In the genomic region with DNA sequence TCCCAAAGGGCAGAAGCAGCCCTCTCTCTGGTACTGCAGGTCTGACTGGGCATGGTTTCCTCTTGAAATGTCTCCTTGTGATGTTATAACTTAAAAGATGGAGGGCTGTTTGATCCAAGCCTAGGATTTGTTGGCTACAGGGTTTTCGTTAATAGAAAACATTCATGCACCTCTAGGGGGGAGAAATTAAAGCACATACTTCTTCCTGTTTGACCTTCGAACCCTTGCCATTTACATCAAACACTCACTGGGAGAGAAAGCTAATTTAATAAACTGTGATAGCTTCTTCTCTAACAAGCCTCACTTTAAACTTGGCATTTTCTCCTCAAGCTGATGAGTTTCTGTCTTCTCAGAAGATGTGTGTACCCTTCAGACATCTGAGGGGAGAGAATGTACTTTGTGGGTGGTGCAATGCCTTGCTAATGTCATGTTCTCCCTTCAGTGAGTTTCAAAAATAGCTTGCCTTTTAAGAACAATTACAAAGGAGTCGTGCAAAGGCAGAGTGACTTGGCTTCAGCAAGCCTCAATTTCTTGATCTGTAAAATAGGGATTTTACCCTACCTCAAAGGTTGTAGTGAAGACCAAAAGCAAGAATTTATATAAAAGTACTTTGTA, we compare ENCODE assay signal across 24 cellular contexts. TPM values are rescaled to one million over a fixed set of nuclear protein-coding genes. Genes with fewer than 3 reads are reported as not detected.
DNase-seq lines count a peak whose midpoint lies in the region; ATAC-seq and TF ChIP-seq lines count a peak whose summit lies in the region.
"Had no signal": no experiment of that assay in that cellular context is flagged by ENCODE, and none has a peak within 500 bp of the region (broad histone marks: within the 10 kb centered on the region; RNA-seq: fewer than 3 reads in every experiment).

No MANE protein-coding gene starts in this region.

- ATAC-seq in left colon (peak; percentile 79), GM18907 (IDR thresholded peaks at IDR 0.05; ENCODE audit: unreplicated experiment) (no peak)
- peak; percentile 48 to 72 for ATAC-seq in stimulated activated naive B cell treated with anti-CD40 and anti-IgM and Interleukin-4, amounts not matched to agents 10 μg/mL and 1 μg/mL and 100 μg/mL, for 72 hours (replicated peaks)

- H3T11ph ChIP-seq in H9 (ENCODE audit: low read length), result no peak overlapping the region

- H3K18ac ChIP-seq in H9 (ENCODE audit: insufficient read length, low read depth, low read length), result no peak overlapping the region

- H2BK120ac ChIP-seq in H9 (ENCODE audit: low read depth, low read length, poor library complexity, severe bottlenecking), result no peak overlapping the region

- H3K4me1 ChIP-seq in H9 (ENCODE audit: insufficient read depth, low read length), result peaks cover 32% of the 10 kb centered on the region
- H3K4me1 ChIP-seq in breast epithelium, result peaks cover 0 to 16% of the 10 kb centered on the region in 2 donors
- H3K4me1 ChIP-seq: SJSA1 had no signal

- no peak overlapping the region for H4K8ac ChIP-seq in H9 (replicated peaks; ENCODE audit: insufficient read length, low read depth, low read length)

- H3K36me3 ChIP-seq in breast epithelium, result no peaks in the 10 kb centered on the region
- H3K36me3 ChIP-seq: SJSA1, tibial nerve had no signal

- no peak overlapping the region for H2AK5ac ChIP-seq in H9 (ENCODE audit: insufficient read length, low read length)

- H4K5ac ChIP-seq in H9 (ENCODE audit: insufficient read length, low read depth, low read length), result no peak overlapping the region

- no CpG with 5 or more reads among the region's 3 CpGs for WGBS in H9 (ENCODE audit: extremely low coverage, insufficient read length, low lambda C conversion rate)

- H2AFZ ChIP-seq in H9 (ENCODE audit: low read length), result no peak overlapping the region

- TF ChIP-seq CTCF in H9 (conservative IDR thresholded peaks at IDR 0.05), result peak; percentile 13; the same call in 1 of the 3 replicates
- TF ChIP-seq CTCF in breast epithelium (IDR thresholded peaks at IDR 0.05), result no peak

- no peaks in the 10 kb centered on the region for H3K27me3 Mint-ChIP-seq in H9 (ENCODE audit: low read depth)
- peaks cover 8 to 16% of the 10 kb centered on the region in 2 donors for H3K27me3 Mint-ChIP-seq in stimulated activated naive B cell treated with anti-CD40 and anti-IgM and Interleukin-4, amounts not matched to agents 10 μg/mL and 1 μg/mL and 100 μg/mL, for 72 hours

- no peak overlapping the region for H3K4ac ChIP-seq in H9 (ENCODE audit: low read depth, low read length)

- no peak overlapping the region for H3K14ac ChIP-seq in H9 (ENCODE audit: insufficient read depth, low read length)

- no peak overlapping the region for H2BK15ac ChIP-seq in H9 (ENCODE audit: low read depth, low read length)

- H4K20me1 ChIP-seq in H9 (ENCODE audit: control insufficient read depth, insufficient read depth, insufficient read length), result no peaks in the 10 kb centered on the region

- H3K9me3 Mint-ChIP-seq in H9, result no peaks in the 10 kb centered on the region; a peak in 1 of 5 replicates
- H3K9me3 Mint-ChIP-seq in stimulated activated naive B cell treated with anti-CD40 and anti-IgM and Interleukin-4, amounts not matched to agents 10 μg/mL and 1 μg/mL and 100 μg/mL, for 72 hours, result no peaks in the 10 kb centered on the region
- H3K9me3 Mint-ChIP-seq: activated naive CD4-positive, alpha-beta T cell treated with anti-CD3 and anti-CD28 coated beads, Interleukin-2, amount 10 ng/mL, durations not matched to agents 7 days and 5 days; memory B cell; T-helper 1 cell treated with Interleukin-12 subunit alpha and Interleukin-12 subunit beta and Interleukin-4 antibody, amounts not matched to agents 30 μg/mL and 1 μg/mL, for 36 hours had no signal

- no peaks in the 10 kb centered on the region for H3K23me2 ChIP-seq in H9 (ENCODE audit: insufficient read length, low read depth, low read length, poor library complexity, severe bottlenecking)

- H4K91ac ChIP-seq in H9 (ENCODE audit: insufficient read length, low read depth, low read length), result no peak overlapping the region

- no peak overlapping the region for H3K56ac ChIP-seq in H9 (ENCODE audit: insufficient read length, low read depth, low read length)

- H3K4me3 ChIP-seq in breast epithelium, result no peak overlapping the region
- H3K4me3 ChIP-seq: SJSA1, tibial nerve had no signal

- peak overlapping the region in 2 of 3 experiments; percentile 39 to 68; a peak in 5 of 7 replicates for H3K27ac Mint-ChIP-seq in H9
- no peak overlapping the region for H3K27ac Mint-ChIP-seq in stimulated activated naive B cell treated with anti-CD40 and anti-IgM and Interleukin-4, amounts not matched to agents 10 μg/mL and 1 μg/mL and 100 μg/mL, for 72 hours
- H3K27ac Mint-ChIP-seq: activated naive CD4-positive, alpha-beta T cell treated with anti-CD3 and anti-CD28 coated beads, Interleukin-2, amount 10 ng/mL, durations not matched to agents 7 days and 5 days; memory B cell; T-helper 1 cell treated with Interleukin-12 subunit alpha and Interleukin-12 subunit beta and Interleukin-4 antibody, amounts not matched to agents 30 μg/mL and 1 μg/mL, for 36 hours had no signal

- no peak overlapping the region for H3K23ac ChIP-seq in H9 (ENCODE audit: insufficient read length, low read depth, low read length)

- H3K36me3 Mint-ChIP-seq in H9 (ENCODE audit: insufficient read depth in 1 of 3, low read depth in 3 of 3), result peaks cover 0 to 7% (median 5%) of the 10 kb centered on the region in 3 experiments; a peak in 4 of 7 replicates
- no peaks in the 10 kb centered on the region for H3K36me3 Mint-ChIP-seq in stimulated activated naive B cell treated with anti-CD40 and anti-IgM and Interleukin-4, amounts not matched to agents 10 μg/mL and 1 μg/mL and 100 μg/mL, for 72 hours
- H3K36me3 Mint-ChIP-seq: activated naive CD4-positive, alpha-beta T cell treated with anti-CD3 and anti-CD28 coated beads, Interleukin-2, amount 10 ng/mL, durations not matched to agents 7 days and 5 days; memory B cell had no signal

- H3K27ac ChIP-seq in H9 (ENCODE audit: insufficient read length, low read depth, low read length) (no peak overlapping the region), breast epithelium (no peak overlapping the region)
- H3K27ac ChIP-seq: SJSA1, tibial nerve had no signal

- H3K9me3 ChIP-seq in H9 (ENCODE audit: control insufficient read depth, low read depth, low read length) (no peaks in the 10 kb centered on the region), breast epithelium (no peaks in the 10 kb centered on the region)
- H3K9me3 ChIP-seq: SJSA1, tibial nerve had no signal

- H3K4me3 Mint-ChIP-seq in H9, result no peak overlapping the region
- no peak overlapping the region for H3K4me3 Mint-ChIP-seq in stimulated activated naive B cell treated with anti-CD40 and anti-IgM and Interleukin-4, amounts not matched to agents 10 μg/mL and 1 μg/mL and 100 μg/mL, for 72 hours
- H3K4me3 Mint-ChIP-seq: activated naive CD4-positive, alpha-beta T cell treated with anti-CD3 and anti-CD28 coated beads, Interleukin-2, amount 10 ng/mL, durations not matched to agents 7 days and 5 days; memory B cell; T-helper 1 cell treated with Interleukin-12 subunit alpha and Interleukin-12 subunit beta and Interleukin-4 antibody, amounts not matched to agents 30 μg/mL and 1 μg/mL, for 36 hours had no signal

- H3K79me2 ChIP-seq in H9 (ENCODE audit: insufficient read depth, low read length), result peaks cover 5% of the 10 kb centered on the region; the same call in 1 of the 2 replicates

- DNase-seq in H9, result no peak
- peak; percentile 28 for DNase-seq in SW480 (ENCODE audit: low spot score)
- DNase-seq in left colon, result no peak
- DNase-seq in stimulated activated naive B cell treated with anti-CD40 and anti-IgM and Interleukin-4, amounts not matched to agents 10 μg/mL and 1 μg/mL and 100 μg/mL, for 72 hours, result no peak
- no peak for DNase-seq in ecto neural progenitor cell (ENCODE audit: low spot score)
- DNase-seq in breast epithelium (ENCODE audit: low spot score in 2 of 2), result no peak
- DNase-seq: activated CD4-positive, alpha-beta T cell treated with anti-CD3 and anti-CD28 coated beads for 4 hours; activated naive CD4-positive, alpha-beta T cell treated with anti-CD3 and anti-CD28 coated beads, Interleukin-2, amount 10 ng/mL, durations not matched to agents 7 days and 5 days; activated T-cell treated with anti-CD3 and anti-CD28 coated beads, Interleukin-2, amount 50 U/mL, for 48 hours; anterior cingulate cortex; central memory CD4-positive, alpha-beta T cell; dermis blood vessel endothelial cell; DMS153; NCI-H1694; NCI-H2171 treated with DMSO at 0.1 percent for 48 hours; NCI-H524 treated with DMSO at 0.1 percent for 48 hours; stimulated activated CD4-positive, alpha-beta T cell treated with anti-CD3 and anti-CD28 coated beads, Interleukin-4, amount 100 ng/mL, for 24 hours; stimulated activated naive CD4-positive, alpha-beta T cell had no signal

- no peak overlapping the region for H3K4me2 ChIP-seq in H9 (ENCODE audit: insufficient read depth, insufficient read length, low read length)

- H3K27me3 ChIP-seq in H9 (ENCODE audit: insufficient read depth, low read length), result no peaks in the 10 kb centered on the region
- no peaks in the 10 kb centered on the region for H3K27me3 ChIP-seq in breast epithelium

- no peak for TF ChIP-seq POLR2A in breast epithelium (IDR thresholded peaks at IDR 0.05)

- no peaks in the 10 kb centered on the region for H3K79me1 ChIP-seq in H9 (ENCODE audit: insufficient read depth, low read depth, low read length, poor library complexity, severe bottlenecking)

- H2BK5ac ChIP-seq in H9 (ENCODE audit: insufficient read length, low read length), result no peak overlapping the region

- no peak overlapping the region for H2BK12ac ChIP-seq in H9 (ENCODE audit: insufficient read length, low read depth, low read length)

- no peak overlapping the region for H3K9ac ChIP-seq in H9 (ENCODE audit: extremely low read depth, insufficient read length, low read length)

- intact Hi-C loops in left colon (cut with DNase I, micrococcal nuclease), result no loop called here
- intact Hi-C loops in breast epithelium (cut with DNase I; ENCODE audit: low total_unique reads), result no loop called here

- no peak overlapping the region for H2BK20ac ChIP-seq in H9 (ENCODE audit: low read depth, low read length, poor library complexity, severe bottlenecking)

- peaks cover 81 to 85% of the 10 kb centered on the region in 2 experiments for H3K4me1 Mint-ChIP-seq in H9
- H3K4me1 Mint-ChIP-seq in stimulated activated naive B cell treated with anti-CD40 and anti-IgM and Interleukin-4, amounts not matched to agents 10 μg/mL and 1 μg/mL and 100 μg/mL, for 72 hours, result no peaks in the 10 kb centered on the region
- H3K4me1 Mint-ChIP-seq: memory B cell had no signal

RNA-seq across cellular contexts. Expression of a gene that starts 20.4 kb away (rescaled TPM):
- total RNA-seq in H9 (2021), result 89.5 and 94.2 TPM in 2 replicates
- total RNA-seq in left colon, result 1 to 10 TPM; 1.4 to 2.6 TPM
- 10 to 100 TPM; 21.6 to 31.9 (median 25.3) TPM for total RNA-seq in breast epithelium
- total RNA-seq: myocyte had no signal

Comparison
In these comparisons a context has a peak if more than half of its experiments do, and no peak if none do; other contexts are left out.
1. RNA of a gene that starts 20.4 kb away (total RNA-seq): 89.5 to 94.2 TPM in H9 and 21.6 to 31.9 TPM in breast epithelium; 1.4 to 2.6 TPM in left colon; every median in the first group is over 4 times any median in the second.